In the genomic region with DNA sequence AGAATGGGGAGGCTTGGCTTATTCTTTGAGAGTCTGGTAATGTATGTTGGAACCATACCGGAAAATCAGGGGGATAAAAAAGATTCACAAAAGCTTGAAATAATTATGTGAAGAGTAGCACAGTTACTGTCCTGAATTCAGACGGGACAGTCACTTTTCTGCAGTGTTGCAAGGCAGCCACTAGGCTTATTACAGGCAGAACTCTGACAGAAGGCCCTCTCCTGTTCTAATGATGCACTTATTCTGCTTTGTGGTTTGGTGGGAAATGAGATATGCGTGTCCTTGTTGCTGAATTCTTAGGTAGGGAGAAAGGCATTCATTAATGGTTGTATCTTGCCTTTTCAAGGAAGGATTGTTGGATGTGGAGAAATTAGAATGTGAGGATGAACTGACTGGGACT, we compare ENCODE assay signal across 1 cellular context.
TF ChIP-seq lines count a peak whose summit lies in the region.

No MANE protein-coding gene starts in this region.

TF ChIP-seq in GM12878, 131 proteins besides CTCF, POLR2A, EP300 and RAD21 (continued from another document):
- TF ChIP-seq, protein P1, sequence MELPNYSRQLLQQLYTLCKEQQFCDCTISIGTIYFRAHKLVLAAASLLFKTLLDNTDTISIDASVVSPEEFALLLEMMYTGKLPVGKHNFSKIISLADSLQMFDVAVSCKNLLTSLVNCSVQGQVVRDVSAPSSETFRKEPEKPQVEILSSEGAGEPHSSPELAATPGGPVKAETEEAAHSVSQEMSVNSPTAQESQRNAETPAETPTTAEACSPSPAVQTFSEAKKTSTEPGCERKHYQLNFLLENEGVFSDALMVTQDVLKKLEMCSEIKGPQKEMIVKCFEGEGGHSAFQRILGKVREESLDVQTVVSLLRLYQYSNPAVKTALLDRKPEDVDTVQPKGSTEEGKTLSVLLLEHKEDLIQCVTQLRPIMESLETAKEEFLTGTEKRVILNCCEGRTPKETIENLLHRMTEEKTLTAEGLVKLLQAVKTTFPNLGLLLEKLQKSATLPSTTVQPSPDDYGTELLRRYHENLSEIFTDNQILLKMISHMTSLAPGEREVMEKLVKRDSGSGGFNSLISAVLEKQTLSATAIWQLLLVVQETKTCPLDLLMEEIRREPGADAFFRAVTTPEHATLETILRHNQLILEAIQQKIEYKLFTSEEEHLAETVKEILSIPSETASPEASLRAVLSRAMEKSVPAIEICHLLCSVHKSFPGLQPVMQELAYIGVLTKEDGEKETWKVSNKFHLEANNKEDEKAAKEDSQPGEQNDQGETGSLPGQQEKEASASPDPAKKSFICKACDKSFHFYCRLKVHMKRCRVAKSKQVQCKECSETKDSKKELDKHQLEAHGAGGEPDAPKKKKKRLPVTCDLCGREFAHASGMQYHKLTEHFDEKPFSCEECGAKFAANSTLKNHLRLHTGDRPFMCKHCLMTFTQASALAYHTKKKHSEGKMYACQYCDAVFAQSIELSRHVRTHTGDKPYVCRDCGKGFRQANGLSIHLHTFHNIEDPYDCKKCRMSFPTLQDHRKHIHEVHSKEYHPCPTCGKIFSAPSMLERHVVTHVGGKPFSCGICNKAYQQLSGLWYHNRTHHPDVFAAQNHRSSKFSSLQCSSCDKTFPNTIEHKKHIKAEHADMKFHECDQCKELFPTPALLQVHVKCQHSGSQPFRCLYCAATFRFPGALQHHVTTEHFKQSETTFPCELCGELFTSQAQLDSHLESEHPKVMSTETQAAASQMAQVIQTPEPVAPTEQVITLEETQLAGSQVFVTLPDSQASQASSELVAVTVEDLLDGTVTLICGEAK (IDR thresholded peaks at IDR 0.05; ENCODE audit: borderline replicate concordance), result no peak
- TF ChIP-seq, protein P2, sequence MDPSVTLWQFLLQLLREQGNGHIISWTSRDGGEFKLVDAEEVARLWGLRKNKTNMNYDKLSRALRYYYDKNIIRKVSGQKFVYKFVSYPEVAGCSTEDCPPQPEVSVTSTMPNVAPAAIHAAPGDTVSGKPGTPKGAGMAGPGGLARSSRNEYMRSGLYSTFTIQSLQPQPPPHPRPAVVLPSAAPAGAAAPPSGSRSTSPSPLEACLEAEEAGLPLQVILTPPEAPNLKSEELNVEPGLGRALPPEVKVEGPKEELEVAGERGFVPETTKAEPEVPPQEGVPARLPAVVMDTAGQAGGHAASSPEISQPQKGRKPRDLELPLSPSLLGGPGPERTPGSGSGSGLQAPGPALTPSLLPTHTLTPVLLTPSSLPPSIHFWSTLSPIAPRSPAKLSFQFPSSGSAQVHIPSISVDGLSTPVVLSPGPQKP (IDR thresholded peaks at IDR 0.05; ENCODE audit: low read depth, low read length), result no peak
- TF ChIP-seq HDGF (IDR thresholded peaks at IDR 0.05), result no peak
- TF ChIP-seq CHD4 (IDR thresholded peaks at IDR 0.05), result no peak
- TF ChIP-seq, protein P3, sequence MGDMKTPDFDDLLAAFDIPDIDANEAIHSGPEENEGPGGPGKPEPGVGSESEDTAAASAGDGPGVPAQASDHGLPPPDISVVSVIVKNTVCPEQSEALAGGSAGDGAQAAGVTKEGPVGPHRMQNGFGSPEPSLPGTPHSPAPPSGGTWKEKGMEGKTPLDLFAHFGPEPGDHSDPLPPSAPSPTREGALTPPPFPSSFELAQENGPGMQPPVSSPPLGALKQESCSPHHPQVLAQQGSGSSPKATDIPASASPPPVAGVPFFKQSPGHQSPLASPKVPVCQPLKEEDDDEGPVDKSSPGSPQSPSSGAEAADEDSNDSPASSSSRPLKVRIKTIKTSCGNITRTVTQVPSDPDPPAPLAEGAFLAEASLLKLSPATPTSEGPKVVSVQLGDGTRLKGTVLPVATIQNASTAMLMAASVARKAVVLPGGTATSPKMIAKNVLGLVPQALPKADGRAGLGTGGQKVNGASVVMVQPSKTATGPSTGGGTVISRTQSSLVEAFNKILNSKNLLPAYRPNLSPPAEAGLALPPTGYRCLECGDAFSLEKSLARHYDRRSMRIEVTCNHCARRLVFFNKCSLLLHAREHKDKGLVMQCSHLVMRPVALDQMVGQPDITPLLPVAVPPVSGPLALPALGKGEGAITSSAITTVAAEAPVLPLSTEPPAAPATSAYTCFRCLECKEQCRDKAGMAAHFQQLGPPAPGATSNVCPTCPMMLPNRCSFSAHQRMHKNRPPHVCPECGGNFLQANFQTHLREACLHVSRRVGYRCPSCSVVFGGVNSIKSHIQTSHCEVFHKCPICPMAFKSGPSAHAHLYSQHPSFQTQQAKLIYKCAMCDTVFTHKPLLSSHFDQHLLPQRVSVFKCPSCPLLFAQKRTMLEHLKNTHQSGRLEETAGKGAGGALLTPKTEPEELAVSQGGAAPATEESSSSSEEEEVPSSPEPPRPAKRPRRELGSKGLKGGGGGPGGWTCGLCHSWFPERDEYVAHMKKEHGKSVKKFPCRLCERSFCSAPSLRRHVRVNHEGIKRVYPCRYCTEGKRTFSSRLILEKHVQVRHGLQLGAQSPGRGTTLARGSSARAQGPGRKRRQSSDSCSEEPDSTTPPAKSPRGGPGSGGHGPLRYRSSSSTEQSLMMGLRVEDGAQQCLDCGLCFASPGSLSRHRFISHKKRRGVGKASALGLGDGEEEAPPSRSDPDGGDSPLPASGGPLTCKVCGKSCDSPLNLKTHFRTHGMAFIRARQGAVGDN (IDR thresholded peaks at IDR 0.05), result no peak
- no peak for TF ChIP-seq TCF3 (IDR thresholded peaks at IDR 0.05; ENCODE audit: borderline replicate concordance, insufficient read depth, low read depth, low read length)
- TF ChIP-seq RB1 (IDR thresholded peaks at IDR 0.05; ENCODE audit: borderline replicate concordance), result no peak
- TF ChIP-seq NFYA (IDR thresholded peaks at IDR 0.05; ENCODE audit: borderline replicate concordance, low read depth, low read length), result no peak
- TF ChIP-seq CEBPB (IDR thresholded peaks at IDR 0.05; ENCODE audit: borderline replicate concordance in 1 of 2, low read depth in 2 of 2, low read length in 2 of 2), result no peak
- TF ChIP-seq CBX5 (IDR thresholded peaks at IDR 0.05; ENCODE audit: low read depth), result no peak
- no peak for TF ChIP-seq ZZZ3 (IDR thresholded peaks at IDR 0.05; ENCODE audit: control insufficient read depth, insufficient read length, low read depth)
- no peak for TF ChIP-seq NR2C1 (IDR thresholded peaks at IDR 0.05)
